In the genomic region with DNA sequence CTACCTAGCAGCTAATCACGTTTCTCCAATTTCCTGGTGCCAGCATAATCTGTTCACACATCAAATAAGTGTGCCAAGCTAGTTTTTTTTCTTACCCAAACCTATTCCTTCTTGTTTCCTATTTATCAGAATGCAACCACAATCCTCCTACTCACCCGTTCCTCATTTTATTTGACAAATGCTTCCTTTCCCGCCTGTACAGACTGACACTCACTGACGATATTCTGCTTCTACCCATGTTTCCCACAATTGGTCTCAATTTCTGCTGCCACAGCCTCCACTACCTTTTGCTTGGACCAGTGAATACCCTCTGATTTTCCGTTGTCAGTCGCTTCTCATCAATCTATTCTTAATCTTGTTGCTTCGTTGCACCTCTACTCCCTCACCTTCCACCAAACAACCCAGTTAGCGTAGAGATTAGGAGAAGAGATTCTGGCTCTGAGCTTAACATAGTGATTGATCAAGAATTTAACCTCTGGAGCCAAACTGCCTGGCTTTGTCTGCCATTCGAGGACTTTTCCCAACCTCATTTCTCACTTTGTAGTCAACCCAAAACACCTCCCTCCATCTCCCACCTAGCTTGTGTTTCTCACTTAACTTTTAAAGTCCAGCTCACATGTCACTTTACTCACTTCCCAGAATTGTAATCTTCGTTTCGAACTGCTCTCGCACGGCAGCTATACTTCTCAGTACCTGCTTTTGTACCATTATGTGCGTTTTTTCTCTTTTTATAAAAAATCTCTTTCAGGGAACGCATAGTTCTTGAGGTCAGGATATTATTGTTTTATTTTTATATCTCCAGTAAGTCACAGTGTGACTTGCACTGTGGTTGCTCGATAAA, we compare ENCODE assay signal across 8 cellular contexts. TPM values are rescaled to one million over a fixed set of nuclear protein-coding genes. Genes with fewer than 3 reads are reported as not detected.
DNase-seq lines count a peak whose midpoint lies in the region; ATAC-seq and TF ChIP-seq lines count a peak whose summit lies in the region.

No MANE protein-coding gene starts in this region.

- BruUV-seq in Calu3 (replicated peaks; lab: Mats Ljungman, UMichigan) (no TSS peak), Panc1 (replicated peaks; lab: Mats Ljungman, UMichigan) (no TSS peak)

- intact Hi-C loops in Calu3 (cut with micrococcal nuclease; ENCODE audit: unreplicated experiment) = loop anchor here (10.0 kb wide), 1 partner anchor 59 kb away; no protein-coding TSS in a partner anchor
- intact Hi-C loops in Panc1 (cut with micrococcal nuclease; ENCODE audit: unreplicated experiment) = loop anchor here (1.0 kb wide), 1 partner anchor 84 kb away; no protein-coding TSS in a partner anchor
- intact Hi-C loops in dorsolateral prefrontal cortex (cut with DNase I) = loop anchor here in 1 of 2 donors (5.0 kb wide), 1 partner anchor 1589 kb away; the partner anchor contains the start of gene RAD23B
- intact Hi-C loops in naive thymus-derived CD4-positive, alpha-beta T cell (cut with micrococcal nuclease) = loop anchor here (1.0 to 10.0 kb wide), 14 partner anchors 15 to 1599 kb away; partner anchors contain the start of genes FKTN (in 2 of the 2), SLC44A1 (in 2 of the 2), FSD1L (in 1 of the 2) and NIPSNAP3A (in 1 of the 2)

- CTCF ChIA-PET in Calu3 (lab: Charles Lee) = no interaction called here
- CTCF ChIA-PET in Panc1 (lab: Charles Lee) = interaction anchor here (0.6 kb wide), 1 partner anchor 74 kb away, joined by 3 read pairs; no protein-coding TSS in a partner anchor
- CTCF ChIA-PET in naive thymus-derived CD4-positive, alpha-beta T cell (lab: Charles Lee) = interaction anchor here (0.5 to 2.3 kb wide), 3 partner anchors 25 to 454 kb away, joined by 3 to 8 read pairs (median 3); no protein-coding TSS in a partner anchor

- H3K4me1 ChIP-seq in Panc1 (ENCODE audit: control insufficient read depth, insufficient read depth, low read length) = peaks cover 17% of the 10 kb centered on the region
- H3K4me1 ChIP-seq in naive thymus-derived CD4-positive, alpha-beta T cell (ENCODE audit: control insufficient read depth in 2 of 2, insufficient read depth in 2 of 2, low read length in 2 of 2) = peaks cover 7 to 10% of the 10 kb centered on the region in 2 donors

- ATAC-seq in GM18909 (IDR thresholded peaks at IDR 0.05; ENCODE audit: poor library complexity, unreplicated experiment) (peak; percentile 24), HG03103 (IDR thresholded peaks at IDR 0.05; ENCODE audit: low read depth, unreplicated experiment) (peak; percentile 25), Panc1 (no peak; the same call in none of the 2 replicates)
- ATAC-seq in naive thymus-derived CD4-positive, alpha-beta T cell = peak; percentile 3

- DNase-seq in Calu3 (no peak), Panc1 (ENCODE audit: low read depth, low spot score) (no peak), dorsolateral prefrontal cortex (no peak), OCI-M2 (lab: John Stamatoyannopoulos, UW; ENCODE audit: unreplicated experiment) (no peak), HuH-7 (ENCODE audit: low spot score) (no peak)
- DNase-seq in naive thymus-derived CD4-positive, alpha-beta T cell = peak in 5 of 9 donors; percentile 7 to 27 (median 18)

- H3K27ac ChIP-seq in Panc1 (ENCODE audit: low read length) = peak overlapping the region; percentile 39; the same call in 1 of the 2 replicates
- H3K27ac ChIP-seq in dorsolateral prefrontal cortex = peak overlapping the region in 3 of 59 donors; percentile 55 to 71 (median 60)
- peak overlapping the region; percentile 64 for H3K27ac ChIP-seq in naive thymus-derived CD4-positive, alpha-beta T cell (ENCODE audit: low read depth, low read length)

- H3K4me3 ChIP-seq in Panc1 (ENCODE audit: low read depth in 2 of 2, low read length in 2 of 2) = peak overlapping the region; percentile 70 to 85
- peak overlapping the region; percentile 61 to 97 (median 87) for H3K4me3 ChIP-seq in dorsolateral prefrontal cortex
- peak overlapping the region; percentile 79 for H3K4me3 ChIP-seq in naive thymus-derived CD4-positive, alpha-beta T cell (ENCODE audit: low read length)

- H3K27me3 ChIP-seq in Panc1 (ENCODE audit: control insufficient read depth, insufficient read depth, low read length) (0 out of 2 replicates have a peak, but pooled peaks cover 4% of the 10 kb centered on the region), dorsolateral prefrontal cortex (peaks cover 0 to 6% (median 0%) of the 10 kb centered on the region in 45 donors)
- peaks cover 0 to 3% of the 10 kb centered on the region in 2 donors for H3K27me3 ChIP-seq in naive thymus-derived CD4-positive, alpha-beta T cell (ENCODE audit: control insufficient read depth in 2 of 2, insufficient read depth in 2 of 2, low read length in 2 of 2)

- H3K36me3 ChIP-seq in Panc1 (ENCODE audit: control insufficient read depth, insufficient read depth, low read length) = no peaks in the 10 kb centered on the region
- H3K36me3 ChIP-seq in naive thymus-derived CD4-positive, alpha-beta T cell (ENCODE audit: control insufficient read depth in 2 of 3, insufficient read depth in 3 of 3, low read length in 3 of 3) = peaks cover 0 to 3% (median 0%) of the 10 kb centered on the region in 3 experiments

- TF ChIP-seq CTCF in Calu3 (IDR thresholded peaks at IDR 0.05; ENCODE audit: unreplicated experiment) = no peak
- TF ChIP-seq CTCF in Panc1 (IDR thresholded peaks at IDR 0.05) = no peak
- no peak for TF ChIP-seq CTCF in dorsolateral prefrontal cortex (IDR thresholded peaks at IDR 0.05 in 54 of 56, conservative IDR thresholded peaks at IDR 0.05 in 2 of 56; ENCODE audit: low read depth in 1 of 56, partially characterized antibody in 56 of 56)

- no peak overlapping the region for H3K27ac Mint-ChIP-seq in Calu3 (ENCODE audit: unreplicated experiment)
- peak overlapping the region in 7 of 9 donors; percentile 11 to 85 (median 70) for H3K27ac Mint-ChIP-seq in naive thymus-derived CD4-positive, alpha-beta T cell

- peaks cover 12% of the 10 kb centered on the region for H3K4me1 Mint-ChIP-seq in Calu3 (ENCODE audit: low read depth, unreplicated experiment)
- H3K4me1 Mint-ChIP-seq in naive thymus-derived CD4-positive, alpha-beta T cell = peaks cover 13 to 43% (median 33%) of the 10 kb centered on the region in 7 donors

- H3K36me3 Mint-ChIP-seq in Calu3 (ENCODE audit: insufficient read depth, unreplicated experiment) = peaks cover 18% of the 10 kb centered on the region
- peaks cover 0 to 8% (median 0%) of the 10 kb centered on the region in 5 donors for H3K36me3 Mint-ChIP-seq in naive thymus-derived CD4-positive, alpha-beta T cell

- H3K9me3 ChIP-seq in Panc1 (ENCODE audit: control insufficient read depth, insufficient read depth, low read depth, low read length) = no peaks in the 10 kb centered on the region
- no peaks in the 10 kb centered on the region for H3K9me3 ChIP-seq in naive thymus-derived CD4-positive, alpha-beta T cell (ENCODE audit: control insufficient read depth in 2 of 3, low read length in 3 of 3)

- H3K27me3 Mint-ChIP-seq in Calu3 (ENCODE audit: unreplicated experiment) = no peaks in the 10 kb centered on the region
- peaks cover 14 to 33% (median 28%) of the 10 kb centered on the region in 5 donors for H3K27me3 Mint-ChIP-seq in naive thymus-derived CD4-positive, alpha-beta T cell

- POLR2A ChIA-PET in Panc1 (lab: Charles Lee) = no interaction called here
- POLR2A ChIA-PET in naive thymus-derived CD4-positive, alpha-beta T cell (lab: Charles Lee) = interaction anchor here (0.7 to 1.3 kb wide), 5 partner anchors 14 to 450 kb away, joined by 3 to 5 read pairs (median 4); partner anchors contain the start of gene SLC44A1

- peak overlapping the region; percentile 63 for H3K4me3 Mint-ChIP-seq in Calu3 (ENCODE audit: low read depth, unreplicated experiment)
- peak overlapping the region; percentile 79 to 93 (median 88) for H3K4me3 Mint-ChIP-seq in naive thymus-derived CD4-positive, alpha-beta T cell

- in situ Hi-C loops in Panc1 (cut with HindIII; ENCODE audit: low pct_unique_long_range_greater_than_20kb, low sequenced_read_pairs) = no loop called here

- H3K9me3 Mint-ChIP-seq in Calu3 (ENCODE audit: low read depth, unreplicated experiment) = no peaks in the 10 kb centered on the region
- no peaks in the 10 kb centered on the region for H3K9me3 Mint-ChIP-seq in naive thymus-derived CD4-positive, alpha-beta T cell

RNA-seq across cellular contexts. Expression of gene TMEM38B, which starts 0.7 kb away (rescaled TPM):
- total RNA-seq in Calu3 (2022) (14.5 and 15.4 TPM in 2 replicates), Panc1 (2021; ENCODE audit: unreplicated experiment) (30.6 TPM), dorsolateral prefrontal cortex (10 to 100 TPM in 109 of 120 experiments, 1 to 10 TPM in 11; 8.0 to 29.9 (median 15.7) TPM)
- polyA plus RNA-seq in Panc1 (2012; ENCODE audit: insufficient read length) = 19.0 TPM
- total RNA-seq in naive thymus-derived CD4-positive, alpha-beta T cell = 10 to 100 TPM in 4 of 5 experiments, 1 to 10 TPM in 1; 5.8 to 21.0 (median 15.2) TPM
- polyA plus RNA-seq in naive thymus-derived CD4-positive, alpha-beta T cell = 10 to 100 TPM; 20.4 to 31.4 TPM

RNA-seq across cellular contexts. Expression of gene TAL2, which starts 31.4 kb away (rescaled TPM):
- not detected in 2 replicates for total RNA-seq in Calu3 (2022)
- not detected for total RNA-seq in Panc1 (2021; ENCODE audit: unreplicated experiment)
- not detected for polyA plus RNA-seq in Panc1 (2012; ENCODE audit: insufficient read length)
- total RNA-seq in dorsolateral prefrontal cortex = 1 to 10 TPM in 27 of 120 experiments, under 1 TPM in 18, not detected in 75; 0.64 to 2.3 (median 1.1) TPM
- under 1 TPM in 1 of 5 experiments, not detected in 4; 0.36 TPM for total RNA-seq in naive thymus-derived CD4-positive, alpha-beta T cell
- not detected for polyA plus RNA-seq in naive thymus-derived CD4-positive, alpha-beta T cell

Comparison
In these comparisons a context has a peak if more than half of its experiments do, and no peak if none do; other contexts are left out.
1. DNase-seq: peak in naive thymus-derived CD4-positive, alpha-beta T cell (5 of 9); none in Calu3 (single experiment), Panc1 (single experiment), dorsolateral prefrontal cortex (0 of 10), OCI-M2 (single experiment) and HuH-7 (single experiment).
2. Peak in every context shown above with its lines, with median percentiles within 50 percentile points of each other: H3K4me3 ChIP-seq.